Comparison of ENCODE assay signal across 9 cellular contexts in the genomic region with DNA sequence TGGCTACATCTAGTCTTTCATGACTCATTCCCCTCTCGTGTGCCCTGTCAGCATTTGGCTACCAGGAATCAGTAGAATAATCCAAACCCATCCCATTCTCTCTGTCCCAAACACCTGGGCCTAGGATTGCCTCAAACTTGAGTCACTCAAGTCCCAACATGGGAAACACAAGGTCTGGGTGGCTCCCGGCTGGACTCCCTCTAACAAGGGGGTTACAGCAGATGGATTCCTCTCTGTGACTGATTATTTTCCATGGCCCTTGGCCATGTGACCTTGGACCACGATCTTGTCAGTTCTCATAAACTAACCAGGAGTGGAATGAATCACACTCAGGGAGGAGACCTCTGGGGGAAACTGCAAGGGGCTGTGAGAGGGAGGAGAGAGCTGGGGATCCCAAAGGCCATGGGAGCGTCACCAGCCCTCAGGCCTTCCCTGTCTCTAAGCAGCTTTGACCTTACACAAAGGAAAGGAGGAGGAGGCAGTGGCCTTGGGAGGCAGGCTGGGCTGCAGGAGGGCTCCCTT.
DNase-seq lines count a peak whose midpoint lies in the region; ATAC-seq, FAIRE-seq and TF ChIP-seq lines count a peak whose summit lies in the region.
"Had no signal": no experiment of that assay in that cellular context is flagged by ENCODE, and none has a peak within 500 bp of the region (broad histone marks: within the 10 kb centered on the region; RNA-seq: fewer than 3 reads in every experiment).

No MANE protein-coding gene starts in this region.

- TF ChIP-seq POLR2A in H54 (IDR thresholded peaks at IDR 0.05; ENCODE audit: low read depth, low read length) = no peak
- TF ChIP-seq POLR2A in body of pancreas (IDR thresholded peaks at IDR 0.05) = no peak

- H3K27ac ChIP-seq in body of pancreas (no peak overlapping the region), right cardiac atrium (ENCODE audit: low read length) (no peak overlapping the region)

- H3K4me1 ChIP-seq in body of pancreas = no peaks in the 10 kb centered on the region
- H3K4me1 ChIP-seq in right cardiac atrium (ENCODE audit: control insufficient read depth, insufficient read depth, low read length) = peaks cover 3% of the 10 kb centered on the region

- H3K9me3 ChIP-seq in body of pancreas (no peaks in the 10 kb centered on the region), right cardiac atrium (ENCODE audit: control insufficient read depth, low read length) (no peaks in the 10 kb centered on the region)

- TF ChIP-seq CTCF in body of pancreas (IDR thresholded peaks at IDR 0.05) = no peak

- intact Hi-C loops in body of pancreas (cut with DNase I) = no loop called here
- intact Hi-C loops in right cardiac atrium (cut with DNase I) = no loop called here

- H3K27me3 ChIP-seq in body of pancreas (no peaks in the 10 kb centered on the region), right cardiac atrium (ENCODE audit: control insufficient read depth, insufficient read depth) (no peaks in the 10 kb centered on the region)

- peak; percentile 33 for ATAC-seq in body of pancreas
- ATAC-seq in right cardiac atrium = peak; percentile 63 to 91
- no peak for ATAC-seq in GM19467 (IDR thresholded peaks at IDR 0.05; ENCODE audit: unreplicated experiment)

- DNase-seq in H54 (ENCODE audit: insufficient read length, low spot score) (peak; percentile 16), body of pancreas (peak; percentile 22 to 43 (median 24)), right cardiac atrium (peak; percentile 63 to 73 (median 70)), stromal cell of bone marrow (ENCODE audit: low read depth) (peak; percentile 95), NCI-H1930 (lab: John Stamatoyannopoulos, UW) (no peak), frontal cortex (ENCODE audit: low spot score in 2 of 2) (no peak), SK-N-DZ (ENCODE audit: low spot score) (no peak)
- DNase-seq: activated naive CD4-positive, alpha-beta T cell treated with anti-CD3 and anti-CD28 coated beads, Interleukin-2, amount 10 ng/mL, durations not matched to agents 7 days and 5 days had no signal

- H3K4me3 ChIP-seq in body of pancreas = no peak overlapping the region
- no peak overlapping the region for H3K4me3 ChIP-seq in right cardiac atrium (ENCODE audit: low read length)

- FAIRE-seq in H54 (lab: Jason Lieb, UNC) (peak; percentile 11), frontal cortex (lab: Jason Lieb, UNC) (no peak)

- 64% methylated on average over 4 of the region's 4 CpGs for WGBS in body of pancreas, 2 donors
- WGBS in right cardiac atrium = 46% methylated on average over 4 of the region's 4 CpGs

- no peaks in the 10 kb centered on the region for H3K36me3 ChIP-seq in body of pancreas (replicated peaks in 1 of 2; ENCODE audit: insufficient read depth in 1 of 2, low read depth in 2 of 2)

Comparison
In these comparisons a context has a peak if more than half of its experiments do, and no peak if none do; other contexts are left out.
1. DNase-seq: peak in H54 (single experiment), body of pancreas (4 of 4), right cardiac atrium (3 of 3) and stromal cell of bone marrow (single experiment); none in NCI-H1930 (0 of 2), frontal cortex (0 of 2) and SK-N-DZ (single experiment).